Comparison of ENCODE assay signal across 11 cellular contexts in genomic region chr11:45929486-45930030, GRCh38. TPM values are rescaled to one million over a fixed set of nuclear protein-coding genes. Genes with fewer than 3 reads are reported as not detected.
DNase-seq lines count a peak whose midpoint lies in the region; ATAC-seq and TF ChIP-seq lines count a peak whose summit lies in the region.
"Had no signal": no experiment of that assay in that cellular context is flagged by ENCODE, and none has a peak within 500 bp of the region (broad histone marks: within the 10 kb centered on the region; RNA-seq: fewer than 3 reads in every experiment).

No MANE protein-coding gene starts in this region.

- H3K4ac ChIP-seq in mesendoderm (ENCODE audit: low read depth, low read length): no peak overlapping the region

- no peak for DNase-seq in activated CD4-positive, alpha-beta T cell treated with anti-CD3 and anti-CD28 coated beads for 36 hours
- DNase-seq in activated CD4-positive, alpha-beta T cell treated with anti-CD3 and anti-CD28 coated beads, Interleukin-2, amount 50 U/mL, for 1 hour: no peak
- DNase-seq in spleen: peak; percentile 81
- no peak for DNase-seq in NCI-H1105 (lab: John Stamatoyannopoulos, UW)
- no peak for DNase-seq in mesendoderm
- DNase-seq in endodermal cell: no peak
- DNase-seq: OCI-M1 had no signal

- no peaks in the 10 kb centered on the region for H3K79me2 ChIP-seq in mesendoderm (ENCODE audit: control insufficient read depth, insufficient read depth, low read length)

- peaks cover 18% of the 10 kb centered on the region for H3K4me1 Mint-ChIP-seq in activated CD4-positive, alpha-beta T cell treated with anti-CD3 and anti-CD28 coated beads for 36 hours
- H3K4me1 Mint-ChIP-seq in activated T-helper 17 cell treated with anti-CD3 and anti-CD28 coated beads, Interleukin-2, amount 50 U/mL, for 72 hours: peaks cover 19% of the 10 kb centered on the region
- peaks cover 4% of the 10 kb centered on the region for H3K4me1 Mint-ChIP-seq in endodermal cell

- no peak overlapping the region for H4K8ac ChIP-seq in mesendoderm (ENCODE audit: low read depth, low read length)

- H3K4me1 ChIP-seq in spleen (peaks cover 14 to 80% (median 51%) of the 10 kb centered on the region in 6 donors), mesendoderm (ENCODE audit: control insufficient read depth, low read depth, low read length) (no peaks in the 10 kb centered on the region), endodermal cell (ENCODE audit: control insufficient read depth, insufficient read depth, low read length) (no peaks in the 10 kb centered on the region)

- no peak overlapping the region for H2AK5ac ChIP-seq in mesendoderm (ENCODE audit: low read length)

- intact Hi-C loops in activated CD4-positive, alpha-beta T cell treated with anti-CD3 and anti-CD28 coated beads for 36 hours (cut with DNase I, micrococcal nuclease): no loop called here
- intact Hi-C loops in spleen (cut with DNase I; ENCODE audit: low total_unique reads): no loop called here

- no peak overlapping the region for H3K4me3 Mint-ChIP-seq in activated CD4-positive, alpha-beta T cell treated with anti-CD3 and anti-CD28 coated beads for 36 hours
- peak overlapping the region; percentile 67 for H3K4me3 Mint-ChIP-seq in activated T-helper 17 cell treated with anti-CD3 and anti-CD28 coated beads, Interleukin-2, amount 50 U/mL, for 72 hours
- H3K4me3 Mint-ChIP-seq in endodermal cell: no peak overlapping the region

- no peak for TF ChIP-seq CTCF in spleen (IDR thresholded peaks at IDR 0.05 in 8 of 11, conservative IDR thresholded peaks at IDR 0.05 in 3 of 11)
- TF ChIP-seq CTCF in endodermal cell (conservative IDR thresholded peaks at IDR 0.05): no peak

- peaks cover 0 to 15% (median 0%) of the 10 kb centered on the region in 7 donors for H3K27me3 ChIP-seq in spleen (replicated peaks in 1 of 7)
- H3K27me3 ChIP-seq in mesendoderm (ENCODE audit: insufficient read depth, low read length, poor library complexity): no peaks in the 10 kb centered on the region
- peaks cover 2% of the 10 kb centered on the region for H3K27me3 ChIP-seq in endodermal cell (ENCODE audit: control insufficient read depth, insufficient read depth, low read length, poor library complexity, severe bottlenecking)

- 49 to 68% (median 61%) methylated on average over 9 to 10 of the region's 10 CpGs for WGBS in spleen, 5 donors
- WGBS in mesendoderm (ENCODE audit: extremely low coverage, insufficient coverage, low lambda C conversion rate): no CpG with 5 or more reads among the region's 10 CpGs
- WGBS in endodermal cell (ENCODE audit: insufficient coverage in 1 of 2, insufficient read length in 1 of 2), 2 experiments: 90% methylated on average over 10 of the region's 10 CpGs; no CpG with 5 or more reads in 1 of the 2 experiments

- H3K56ac ChIP-seq in mesendoderm (ENCODE audit: low read length): no peak overlapping the region

- H3K9me3 ChIP-seq in spleen (no peaks in the 10 kb centered on the region), endodermal cell (ENCODE audit: control insufficient read depth, low read length) (no peaks in the 10 kb centered on the region)
- H3K9me3 ChIP-seq: tibial nerve had no signal

- no peaks in the 10 kb centered on the region for H3K79me1 ChIP-seq in mesendoderm (ENCODE audit: low read length)

- POLR2A ChIA-PET in activated CD4-positive, alpha-beta T cell treated with anti-CD3 and anti-CD28 coated beads for 36 hours (lab: Charles Lee): no interaction called here

- TF ChIP-seq POLR2A in spleen (IDR thresholded peaks at IDR 0.05): no peak

- H3K9me3 Mint-ChIP-seq in activated CD4-positive, alpha-beta T cell treated with anti-CD3 and anti-CD28 coated beads for 36 hours (ENCODE audit: low read depth): no peaks in the 10 kb centered on the region
- H3K9me3 Mint-ChIP-seq in activated T-helper 17 cell treated with anti-CD3 and anti-CD28 coated beads, Interleukin-2, amount 50 U/mL, for 72 hours: no peaks in the 10 kb centered on the region
- no peaks in the 10 kb centered on the region for H3K9me3 Mint-ChIP-seq in endodermal cell

- H2BK120ac ChIP-seq in mesendoderm (ENCODE audit: low read depth, low read length): no peak overlapping the region

- CTCF ChIA-PET in activated CD4-positive, alpha-beta T cell treated with anti-CD3 and anti-CD28 coated beads for 36 hours (lab: Charles Lee): interaction anchor here (0.7 to 1.0 kb wide), 2 partner anchors 12 to 57 kb away, joined by 3 to 5 read pairs; no protein-coding TSS in a partner anchor

- H3K9ac ChIP-seq in mesendoderm (ENCODE audit: low read length) (no peak overlapping the region), endodermal cell (ENCODE audit: extremely low read depth, low read length, poor library complexity, severe bottlenecking) (no peak overlapping the region)

- H4K5ac ChIP-seq in mesendoderm (ENCODE audit: low read length): no peak overlapping the region

- H3K4me2 ChIP-seq in mesendoderm (ENCODE audit: low read length): no peak overlapping the region

- no peak overlapping the region for H2BK5ac ChIP-seq in mesendoderm (ENCODE audit: low read length)

- H3K36me3 ChIP-seq in spleen (peaks cover 0 to 46% (median 22%) of the 10 kb centered on the region in 6 donors), mesendoderm (ENCODE audit: control insufficient read depth, insufficient read depth, low read length) (no peaks in the 10 kb centered on the region), endodermal cell (ENCODE audit: control insufficient read depth, insufficient read depth, low read length) (peaks cover 20% of the 10 kb centered on the region)

- peak overlapping the region; percentile 59 for H3K27ac Mint-ChIP-seq in activated CD4-positive, alpha-beta T cell treated with anti-CD3 and anti-CD28 coated beads for 36 hours
- H3K27ac Mint-ChIP-seq in activated T-helper 17 cell treated with anti-CD3 and anti-CD28 coated beads, Interleukin-2, amount 50 U/mL, for 72 hours: peak overlapping the region; percentile 89
- no peak overlapping the region for H3K27ac Mint-ChIP-seq in endodermal cell

- H3K23ac ChIP-seq in mesendoderm (ENCODE audit: low read length): no peak overlapping the region

- no peak overlapping the region for H2BK15ac ChIP-seq in mesendoderm (replicated peaks; ENCODE audit: low read depth)

- peak overlapping the region in 3 of 8 donors; percentile 18 to 60 (median 41) for H3K4me3 ChIP-seq in spleen
- H3K4me3 ChIP-seq in mesendoderm (ENCODE audit: low read length): no peak overlapping the region
- H3K4me3 ChIP-seq in endodermal cell (ENCODE audit: low read length): no peak overlapping the region
- H3K4me3 ChIP-seq: tibial nerve had no signal

- H3K27ac ChIP-seq in spleen (peak overlapping the region; percentile 46 to 86 (median 74)), mesendoderm (ENCODE audit: low read depth, low read length) (no peak overlapping the region), endodermal cell (ENCODE audit: low read depth, low read length) (no peak overlapping the region)

- H3K27me3 Mint-ChIP-seq in activated CD4-positive, alpha-beta T cell treated with anti-CD3 and anti-CD28 coated beads for 36 hours: no peaks in the 10 kb centered on the region
- H3K27me3 Mint-ChIP-seq in activated T-helper 17 cell treated with anti-CD3 and anti-CD28 coated beads, Interleukin-2, amount 50 U/mL, for 72 hours: no peaks in the 10 kb centered on the region
- peaks cover under 1% of the 10 kb centered on the region for H3K27me3 Mint-ChIP-seq in endodermal cell (ENCODE audit: insufficient read depth)

- no peak overlapping the region for H3K18ac ChIP-seq in mesendoderm (ENCODE audit: low read length)

- peaks cover 3% of the 10 kb centered on the region for H3K36me3 Mint-ChIP-seq in activated CD4-positive, alpha-beta T cell treated with anti-CD3 and anti-CD28 coated beads for 36 hours (ENCODE audit: low read depth)
- H3K36me3 Mint-ChIP-seq in activated T-helper 17 cell treated with anti-CD3 and anti-CD28 coated beads, Interleukin-2, amount 50 U/mL, for 72 hours (ENCODE audit: low read depth): peaks cover 27% of the 10 kb centered on the region
- H3K36me3 Mint-ChIP-seq in endodermal cell (ENCODE audit: low read depth): peaks cover 22% of the 10 kb centered on the region

- peak; percentile 37 for ATAC-seq in activated CD4-positive, alpha-beta T cell treated with anti-CD3 and anti-CD28 coated beads for 36 hours
- peak; percentile 10 for ATAC-seq in HG02852 (IDR thresholded peaks at IDR 0.05; ENCODE audit: unreplicated experiment)
- ATAC-seq in activated T-helper 17 cell treated with anti-CD3 and anti-CD28 coated beads, Interleukin-2, amount 50 U/mL, for 72 hours (replicated peaks): peak; percentile 42

RNA-seq across cellular contexts. Expression of gene LARGE2, which starts 7.1 kb away (rescaled TPM):
- total RNA-seq in activated CD4-positive, alpha-beta T cell treated with anti-CD3 and anti-CD28 coated beads for 36 hours: 1 to 10 TPM in 1 of 2 experiments, under 1 TPM in 1; 0.75 to 1.1 TPM
- total RNA-seq in activated T-helper 17 cell treated with anti-CD3 and anti-CD28 coated beads, Interleukin-2, amount 50 U/mL, for 72 hours: 1 to 10 TPM in 1 of 2 donors, under 1 TPM in 1; 0.80 to 1.8 TPM
- 1 to 10 TPM; 2.5 to 8.4 (median 6.1) TPM for total RNA-seq in spleen
- 10 to 100 TPM in 2 of 3 donors, 1 to 10 TPM in 1; 4.7 to 18.8 (median 16.4) TPM for polyA plus RNA-seq in spleen
- polyA plus RNA-seq in mesendoderm (2013, experiment 1 of 2): 56.4 TPM
- polyA plus RNA-seq in mesendoderm (2013, experiment 2 of 2): 57.6 TPM
- total RNA-seq in endodermal cell: 10 to 100 TPM; 28.5 to 35.2 TPM
- polyA plus RNA-seq in endodermal cell (2013, experiment 1 of 2): 15.0 TPM
- 6.5 TPM for polyA plus RNA-seq in endodermal cell (2013, experiment 2 of 2)
- total RNA-seq: fibroblast of villous mesenchyme, tibial nerve had no signal

RNA-seq across cellular contexts. Expression of gene PEX16, which starts 11.9 kb away (rescaled TPM):
- total RNA-seq in activated CD4-positive, alpha-beta T cell treated with anti-CD3 and anti-CD28 coated beads for 36 hours: 10 to 100 TPM; 28.1 to 33.4 TPM
- total RNA-seq in activated T-helper 17 cell treated with anti-CD3 and anti-CD28 coated beads, Interleukin-2, amount 50 U/mL, for 72 hours: 10 to 100 TPM; 27.9 to 45.4 TPM
- 10 to 100 TPM; 29.2 to 36.7 (median 33.7) TPM for total RNA-seq in spleen
- 10 to 100 TPM; 41.6 to 50.1 (median 46.1) TPM for polyA plus RNA-seq in spleen
- 13.3 TPM for polyA plus RNA-seq in mesendoderm (2013, experiment 1 of 2)
- polyA plus RNA-seq in mesendoderm (2013, experiment 2 of 2): 14.2 TPM
- 10 to 100 TPM; 32.2 to 37.8 TPM for total RNA-seq in endodermal cell
- 22.9 TPM for polyA plus RNA-seq in endodermal cell (2013, experiment 1 of 2)
- polyA plus RNA-seq in endodermal cell (2013, experiment 2 of 2): 18.8 TPM

RNA-seq across cellular contexts. Expression of gene FREY1, which starts 22.5 kb away (rescaled TPM):
- total RNA-seq in activated CD4-positive, alpha-beta T cell treated with anti-CD3 and anti-CD28 coated beads for 36 hours: 1 to 10 TPM; 1.0 to 1.5 TPM
- 1 to 10 TPM; 1.8 to 2.7 TPM for total RNA-seq in activated T-helper 17 cell treated with anti-CD3 and anti-CD28 coated beads, Interleukin-2, amount 50 U/mL, for 72 hours
- total RNA-seq in spleen (1 to 10 TPM in 4 of 7 donors, under 1 TPM in 1, not detected in 2; 0.57 to 2.0 (median 1.2) TPM), endodermal cell (1 to 10 TPM; 1.1 to 1.5 TPM)
- polyA plus RNA-seq in spleen: under 1 TPM; 0.13 to 0.32 (median 0.27) TPM
- polyA plus RNA-seq in mesendoderm (2013, experiment 1 of 2): 0.38 TPM
- 0.34 TPM for polyA plus RNA-seq in mesendoderm (2013, experiment 2 of 2)
- polyA plus RNA-seq in endodermal cell (2013, experiment 1 of 2): 1.2 TPM
- polyA plus RNA-seq in endodermal cell (2013, experiment 2 of 2): not detected

RNA-seq across cellular contexts. Expression of gene MAPK8IP1, which starts 44.1 kb away (rescaled TPM):
- total RNA-seq in activated CD4-positive, alpha-beta T cell treated with anti-CD3 and anti-CD28 coated beads for 36 hours: under 1 TPM; 0.37 to 0.39 TPM
- under 1 TPM; 0.65 to 0.93 TPM for total RNA-seq in activated T-helper 17 cell treated with anti-CD3 and anti-CD28 coated beads, Interleukin-2, amount 50 U/mL, for 72 hours
- total RNA-seq in spleen (1 to 10 TPM; 1.7 to 6.0 (median 3.4) TPM), endodermal cell (10 to 100 TPM; 11.2 to 12.8 TPM)
- 1 to 10 TPM in 2 of 3 donors, under 1 TPM in 1; 0.80 to 2.2 (median 1.3) TPM for polyA plus RNA-seq in spleen
- 14.5 TPM for polyA plus RNA-seq in mesendoderm (2013, experiment 1 of 2)
- 15.2 TPM for polyA plus RNA-seq in mesendoderm (2013, experiment 2 of 2)
- polyA plus RNA-seq in endodermal cell (2013, experiment 1 of 2): 23.9 TPM
- polyA plus RNA-seq in endodermal cell (2013, experiment 2 of 2): 18.4 TPM

Comparison
In these comparisons a context has a peak if more than half of its experiments do, and no peak if none do; other contexts are left out.
1. H3K27ac ChIP-seq: peak in spleen (8 of 8); none in mesendoderm (single experiment) and endodermal cell (single experiment).
2. Peak in every context shown above with its lines, with median percentiles within 50 percentile points of each other: ATAC-seq.